Comparison of ENCODE assay signal across 9 cellular contexts in genomic region chr1:154951901-154952657, GRCh38. TPM values are rescaled to one million over a fixed set of nuclear protein-coding genes. Genes with fewer than 3 reads are reported as not detected.
DNase-seq lines count a peak whose midpoint lies in the region; ATAC-seq and TF ChIP-seq lines count a peak whose summit lies in the region.
"Had no signal": no experiment of that assay in that cellular context is flagged by ENCODE, and none has a peak within 500 bp of the region (broad histone marks: within the 10 kb centered on the region; RNA-seq: fewer than 3 reads in every experiment).

No MANE protein-coding gene starts in this region.

- peak; percentile 53 for ATAC-seq in activated B cell treated with CpG ODN at 0.5 μM for 24 hours (ENCODE audit: low read depth)
- ATAC-seq in HG02885 (IDR thresholded peaks at IDR 0.05; ENCODE audit: poor library complexity, unreplicated experiment): no peak

- H3K4me3 Mint-ChIP-seq in activated B cell treated with CpG ODN at 0.5 μM for 24 hours: peak overlapping the region; percentile 39
- H3K4me3 Mint-ChIP-seq in activated naive CD8-positive, alpha-beta T cell treated with anti-CD3 and anti-CD28 coated beads for 36 hours: peak overlapping the region; percentile 75

- H3K27ac ChIP-seq in DOHH2 (ENCODE audit: low read depth, low read length) (no peak overlapping the region), osteoblast (ENCODE audit: low read depth, low read length) (no peak overlapping the region), ascending aorta (no peak overlapping the region)

- H3K9me3 ChIP-seq in DOHH2 (ENCODE audit: control insufficient read depth, insufficient read depth, low read length) (no peaks in the 10 kb centered on the region), osteoblast (ENCODE audit: low read depth, low read length) (no peaks in the 10 kb centered on the region), ascending aorta (no peaks in the 10 kb centered on the region), BE2C (no peaks in the 10 kb centered on the region)

- H4K20me1 ChIP-seq in DOHH2 (ENCODE audit: control insufficient read depth, insufficient read depth, low read depth, low read length): no peaks in the 10 kb centered on the region
- H4K20me1 ChIP-seq in osteoblast (ENCODE audit: insufficient read depth, low read length): no peaks in the 10 kb centered on the region

- H3K27me3 ChIP-seq in DOHH2 (ENCODE audit: control insufficient read depth, low read length): no peaks in the 10 kb centered on the region
- H3K27me3 ChIP-seq in osteoblast (ENCODE audit: insufficient read depth, low read length): peaks cover 4% of the 10 kb centered on the region
- no peaks in the 10 kb centered on the region for H3K27me3 ChIP-seq in ascending aorta
- no peaks in the 10 kb centered on the region for H3K27me3 ChIP-seq in BE2C

- H3K4me3 ChIP-seq in DOHH2 (ENCODE audit: low read length): no peak overlapping the region; the same call in 1 of the 2 replicates
- no peak overlapping the region for H3K4me3 ChIP-seq in osteoblast (ENCODE audit: insufficient read depth, low read length)
- no peak overlapping the region for H3K4me3 ChIP-seq in ascending aorta
- H3K4me3 ChIP-seq in BE2C (ENCODE audit: low read depth, low read length): no peak overlapping the region

- H3K27me3 Mint-ChIP-seq in activated B cell treated with CpG ODN at 0.5 μM for 24 hours: no peaks in the 10 kb centered on the region
- no peaks in the 10 kb centered on the region for H3K27me3 Mint-ChIP-seq in activated naive CD8-positive, alpha-beta T cell treated with anti-CD3 and anti-CD28 coated beads for 36 hours

- peaks cover 25% of the 10 kb centered on the region for H3K36me3 Mint-ChIP-seq in activated B cell treated with CpG ODN at 0.5 μM for 24 hours (ENCODE audit: low read depth)
- H3K36me3 Mint-ChIP-seq in activated naive CD8-positive, alpha-beta T cell treated with anti-CD3 and anti-CD28 coated beads for 36 hours: peaks cover 2% of the 10 kb centered on the region

- intact Hi-C loops in activated B cell treated with CpG ODN at 0.5 μM for 24 hours (cut with micrococcal nuclease) (no loop called here), ascending aorta (cut with DNase I) (no loop called here)

- H3F3A ChIP-seq in DOHH2 (ENCODE audit: control insufficient read depth, insufficient read depth): peaks cover 8% of the 10 kb centered on the region

- peak overlapping the region; percentile 93 for H3K27ac Mint-ChIP-seq in activated B cell treated with CpG ODN at 0.5 μM for 24 hours
- peak overlapping the region; percentile 94 for H3K27ac Mint-ChIP-seq in activated naive CD8-positive, alpha-beta T cell treated with anti-CD3 and anti-CD28 coated beads for 36 hours

- H3K4me1 ChIP-seq in DOHH2 (ENCODE audit: control insufficient read depth, low read length): peaks cover 59% of the 10 kb centered on the region
- H3K4me1 ChIP-seq in osteoblast (ENCODE audit: insufficient read depth, low read length): peaks cover 22% of the 10 kb centered on the region
- peaks cover 15 to 34% of the 10 kb centered on the region in 2 donors for H3K4me1 ChIP-seq in ascending aorta
- H3K4me1 ChIP-seq in BE2C: peaks cover 8% of the 10 kb centered on the region; the same call in 1 of the 2 replicates

- DNase-seq in activated B cell treated with CpG ODN at 0.5 μM for 24 hours: no peak
- DNase-seq in activated naive CD8-positive, alpha-beta T cell treated with anti-CD3 and anti-CD28 coated beads for 36 hours: peak; percentile 62
- DNase-seq in osteoblast (ENCODE audit: insufficient read length, low spot score, missing footprints): peak; percentile 72
- no peak for DNase-seq in cerebellar cortex (ENCODE audit: low spot score)
- no peak for DNase-seq in ascending aorta (ENCODE audit: low spot score in 2 of 2)
- DNase-seq in BE2C: no peak
- DNase-seq: NCI-H1092 treated with DMSO at 0.1 percent for 48 hours had no signal

- peaks cover 69% of the 10 kb centered on the region for H3K4me1 Mint-ChIP-seq in activated B cell treated with CpG ODN at 0.5 μM for 24 hours
- H3K4me1 Mint-ChIP-seq in activated naive CD8-positive, alpha-beta T cell treated with anti-CD3 and anti-CD28 coated beads for 36 hours: peaks cover 69% of the 10 kb centered on the region

- no peak overlapping the region for H2AFZ ChIP-seq in osteoblast (ENCODE audit: low read length)

- H3K9me2 ChIP-seq in DOHH2 (replicated peaks; ENCODE audit: control insufficient read depth, low read length): no peaks in the 10 kb centered on the region

- H3K9me3 Mint-ChIP-seq in activated B cell treated with CpG ODN at 0.5 μM for 24 hours: no peaks in the 10 kb centered on the region
- H3K9me3 Mint-ChIP-seq in activated naive CD8-positive, alpha-beta T cell treated with anti-CD3 and anti-CD28 coated beads for 36 hours: no peaks in the 10 kb centered on the region

- H3K79me2 ChIP-seq in DOHH2 (ENCODE audit: control insufficient read depth, low read length) (peaks cover 26% of the 10 kb centered on the region), osteoblast (ENCODE audit: insufficient read depth, low read length) (peaks cover 3% of the 10 kb centered on the region)

- H3K36me3 ChIP-seq in DOHH2 (ENCODE audit: control insufficient read depth, low read length): peaks cover 19% of the 10 kb centered on the region; the same call in 1 of the 2 replicates
- H3K36me3 ChIP-seq in osteoblast (ENCODE audit: insufficient read depth, low read length): no peaks in the 10 kb centered on the region
- peaks cover 26 to 28% of the 10 kb centered on the region in 2 donors for H3K36me3 ChIP-seq in ascending aorta
- no peaks in the 10 kb centered on the region for H3K36me3 ChIP-seq in BE2C

- POLR2A ChIA-PET in activated B cell treated with CpG ODN at 0.5 μM for 24 hours (lab: Charles Lee): interaction anchor here (1.1 to 6.8 kb wide), 6 partner anchors 9 to 133 kb away, joined by 3 to 52 read pairs (median 8); partner anchors contain the start of genes CKS1B, PMVK and PYGO2

- CTCF ChIA-PET in activated B cell treated with CpG ODN at 0.5 μM for 24 hours (lab: Charles Lee): interaction anchor here (0.7 to 1.2 kb wide), 8 partner anchors 9 to 488 kb away, joined by 3 to 5 read pairs (median 3); partner anchors contain the start of genes ADAM15 and PYGO2

- TF ChIP-seq CTCF in DOHH2 (IDR thresholded peaks at IDR 0.05; ENCODE audit: low read depth, low read length, poor library complexity, severe bottlenecking) (no peak), activated B cell treated with CpG ODN at 0.5 μM for 24 hours (IDR thresholded peaks at IDR 0.05) (no peak), osteoblast (IDR thresholded peaks at IDR 0.05; ENCODE audit: extremely low read depth, low read depth, low read length) (no peak), ascending aorta (IDR thresholded peaks at IDR 0.05) (no peak), BE2C (IDR thresholded peaks at IDR 0.05; ENCODE audit: low read depth, low read length) (no peak)

- H3K4me2 ChIP-seq in DOHH2 (ENCODE audit: low read length): peak overlapping the region; percentile 81; the same call in 1 of the 2 replicates
- no peak overlapping the region for H3K4me2 ChIP-seq in osteoblast (ENCODE audit: insufficient read depth, low read length)

RNA-seq across cellular contexts. Expression of gene PBXIP1, which starts 3.8 kb away (rescaled TPM):
- 42.4 and 43.2 TPM in 2 replicates for total RNA-seq in activated B cell treated with CpG ODN at 0.5 μM for 24 hours
- 10 to 100 TPM; 12.2 to 13.2 TPM for total RNA-seq in activated naive CD8-positive, alpha-beta T cell treated with anti-CD3 and anti-CD28 coated beads for 36 hours
- 90.1 and 92.8 TPM in 2 replicates for total RNA-seq in osteoblast
- 70.0 TPM for total RNA-seq in ascending aorta
- 5.8 TPM for polyA plus RNA-seq in BE2C (2012; ENCODE audit: insufficient read depth, insufficient read length, low read depth)

RNA-seq across cellular contexts. Expression of gene PYGO2, which starts 9.5 kb away (rescaled TPM):
- 33.1 and 38.1 TPM in 2 replicates for total RNA-seq in activated B cell treated with CpG ODN at 0.5 μM for 24 hours
- total RNA-seq in activated naive CD8-positive, alpha-beta T cell treated with anti-CD3 and anti-CD28 coated beads for 36 hours: 10 to 100 TPM; 24.2 to 25.1 TPM
- total RNA-seq in osteoblast: 12.1 and 18.5 TPM in 2 replicates
- 48.7 TPM for total RNA-seq in ascending aorta
- 57.8 TPM for polyA plus RNA-seq in BE2C (2012; ENCODE audit: insufficient read depth, insufficient read length, low read depth)

RNA-seq across cellular contexts. Expression of gene PMVK, which starts 15.6 kb away (rescaled TPM):
- total RNA-seq in activated B cell treated with CpG ODN at 0.5 μM for 24 hours (24.6 and 26.3 TPM in 2 replicates), osteoblast (6.2 and 6.5 TPM in 2 replicates), ascending aorta (9.6 TPM)
- total RNA-seq in activated naive CD8-positive, alpha-beta T cell treated with anti-CD3 and anti-CD28 coated beads for 36 hours: 10 to 100 TPM; 29.8 to 32.8 TPM
- 56.1 TPM for polyA plus RNA-seq in BE2C (2012; ENCODE audit: insufficient read depth, insufficient read length, low read depth)

RNA-seq across cellular contexts. Expression of gene SHC1, which starts 18.5 kb away (rescaled TPM):
- total RNA-seq in activated B cell treated with CpG ODN at 0.5 μM for 24 hours (59.3 and 60.9 TPM in 2 replicates), osteoblast (230 and 239 TPM in 2 replicates), ascending aorta (211 TPM)
- 10 to 100 TPM; 34.7 to 38.4 TPM for total RNA-seq in activated naive CD8-positive, alpha-beta T cell treated with anti-CD3 and anti-CD28 coated beads for 36 hours
- 263 TPM for polyA plus RNA-seq in BE2C (2012; ENCODE audit: insufficient read depth, insufficient read length, low read depth)

RNA-seq across cellular contexts. Expression of gene CKS1B, which starts 22.4 kb away (rescaled TPM):
- 25.3 and 26.6 TPM in 2 replicates for total RNA-seq in activated B cell treated with CpG ODN at 0.5 μM for 24 hours
- total RNA-seq in activated naive CD8-positive, alpha-beta T cell treated with anti-CD3 and anti-CD28 coated beads for 36 hours: 100 to 1,000 TPM; 156 TPM
- total RNA-seq in osteoblast: 23.2 and 23.3 TPM in 2 replicates
- 40.4 TPM for total RNA-seq in ascending aorta
- 129 TPM for polyA plus RNA-seq in BE2C (2012; ENCODE audit: insufficient read depth, insufficient read length, low read depth)

Comparison
In these comparisons a context has a peak if more than half of its experiments do, and no peak if none do; other contexts are left out.
1. DNase-seq: peak in activated naive CD8-positive, alpha-beta T cell treated with anti-CD3 and anti-CD28 coated beads for 36 hours (single experiment) and osteoblast (single experiment); none in activated B cell treated with CpG ODN at 0.5 μM for 24 hours (single experiment), cerebellar cortex (single experiment), ascending aorta (0 of 2) and BE2C (single experiment).